ENCODE assay signal across 2 cellular contexts in genomic region chrX:20861113-20861512, GRCh38.
A peak's percentile ranks its signal among the peaks of the same experiment; 100 is the strongest.
TF ChIP-seq lines count a peak whose summit lies in the region.

No MANE protein-coding gene starts in this region.

TF ChIP-seq in A549, 52 proteins besides CTCF, POLR2A, EP300 and RAD21 (continued from another document):
- TF ChIP-seq REST (IDR thresholded peaks at IDR 0.05), result no peak
TF ChIP-seq in A549: peak in this region for 1.

TF ChIP-seq in HEK293, 187 proteins besides CTCF, POLR2A, EP300 and RAD21 (continued from another document):
- TF ChIP-seq PRDM2 (tag by site-specific recombination; IDR thresholded peaks at IDR 0.05; ENCODE audit: borderline replicate concordance), result no peak
- no peak for TF ChIP-seq ZNF549 (tag by site-specific recombination; IDR thresholded peaks at IDR 0.05)
- TF ChIP-seq ZNF488 (tag by site-specific recombination; IDR thresholded peaks at IDR 0.05), result no peak
- peak; percentile 91 for TF ChIP-seq ZNF585B (tag by site-specific recombination; IDR thresholded peaks at IDR 0.05)
- TF ChIP-seq ZBTB11 (tag by site-specific recombination; conservative IDR thresholded peaks at IDR 0.05; ENCODE audit: low read depth), result no peak
- no peak for TF ChIP-seq TSHZ1 (tag by site-specific recombination; IDR thresholded peaks at IDR 0.05; ENCODE audit: borderline replicate concordance)
- no peak for TF ChIP-seq ZFP37 (tag by site-specific recombination; IDR thresholded peaks at IDR 0.05)
- TF ChIP-seq ZNF155 (tag by site-specific recombination; IDR thresholded peaks at IDR 0.05), result no peak
